Comparison of ENCODE assay signal across 8 cellular contexts in the genomic region with DNA sequence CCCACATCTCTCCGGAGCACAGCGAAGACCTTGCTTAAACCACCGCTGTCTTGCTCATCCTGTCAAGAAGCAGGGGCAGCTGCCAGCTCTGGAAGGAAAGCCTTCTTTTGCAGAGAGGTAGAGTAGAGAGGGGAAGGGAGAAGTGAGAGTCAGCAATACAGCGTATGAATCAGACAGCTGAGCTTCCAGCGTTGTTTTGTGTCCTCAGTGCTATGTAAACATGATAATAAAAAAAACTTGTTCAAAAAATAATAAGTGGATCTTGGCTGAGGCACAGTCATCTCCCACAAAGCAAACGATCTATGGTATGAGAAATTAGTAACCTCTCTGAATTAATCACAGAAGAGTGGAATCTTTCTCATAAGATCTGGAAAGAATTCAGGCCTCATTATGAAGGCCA. TPM values are rescaled to one million over a fixed set of nuclear protein-coding genes. Genes with fewer than 3 reads are reported as not detected.
A peak's percentile ranks its signal among the peaks of the same experiment; 100 is the strongest.
DNase-seq lines count a peak whose midpoint lies in the region; ATAC-seq and TF ChIP-seq lines count a peak whose summit lies in the region.

No MANE protein-coding gene starts in this region.

- H3K56ac ChIP-seq in H9 (ENCODE audit: insufficient read length, low read depth, low read length): no peak overlapping the region

- no peaks in the 10 kb centered on the region for H3K79me1 ChIP-seq in H9 (ENCODE audit: insufficient read depth, low read depth, low read length, poor library complexity, severe bottlenecking)

- H3K27me3 Mint-ChIP-seq in Calu3 (ENCODE audit: unreplicated experiment): no peaks in the 10 kb centered on the region
- peaks cover 1% of the 10 kb centered on the region; the same call in 1 of the 2 replicates for H3K27me3 Mint-ChIP-seq in H9 (ENCODE audit: low read depth)

- H3K9me3 Mint-ChIP-seq in Calu3 (ENCODE audit: low read depth, unreplicated experiment) (no peaks in the 10 kb centered on the region), H9 (no peaks in the 10 kb centered on the region)

- H3K4me1 Mint-ChIP-seq in Calu3 (ENCODE audit: low read depth, unreplicated experiment): no peaks in the 10 kb centered on the region
- H3K4me1 Mint-ChIP-seq in H9: peaks cover 30 to 41% of the 10 kb centered on the region in 2 experiments

- no peak overlapping the region for H2BK120ac ChIP-seq in H9 (ENCODE audit: low read depth, low read length, poor library complexity, severe bottlenecking)

- no peak overlapping the region for H2BK15ac ChIP-seq in H9 (ENCODE audit: low read depth, low read length)

- no peak overlapping the region for H3K27ac ChIP-seq in H9 (ENCODE audit: insufficient read length, low read depth, low read length)

- H3T11ph ChIP-seq in H9 (ENCODE audit: low read length): no peak overlapping the region

- no peak for ATAC-seq in GM21717 (IDR thresholded peaks at IDR 0.05; ENCODE audit: unreplicated experiment)

- H3K4ac ChIP-seq in H9 (ENCODE audit: low read depth, low read length): no peak overlapping the region

- H2AK5ac ChIP-seq in H9 (ENCODE audit: insufficient read length, low read length): no peak overlapping the region

- POLR2A ChIA-PET in GM10248 (lab: Yijun Ruan, JAX): no interaction called here

- no peaks in the 10 kb centered on the region for H3K27me3 ChIP-seq in H9 (ENCODE audit: insufficient read depth, low read length)

- no peaks in the 10 kb centered on the region for H3K23me2 ChIP-seq in H9 (ENCODE audit: insufficient read length, low read depth, low read length, poor library complexity, severe bottlenecking)

- no peak overlapping the region for H3K4me2 ChIP-seq in H9 (ENCODE audit: insufficient read depth, insufficient read length, low read length)

- WGBS in H9 (ENCODE audit: extremely low coverage, insufficient read length, low lambda C conversion rate): no CpG with 5 or more reads among the region's 6 CpGs

- no peak overlapping the region for H3K9ac ChIP-seq in H9 (ENCODE audit: extremely low read depth, insufficient read length, low read length)

- H3K18ac ChIP-seq in H9 (ENCODE audit: insufficient read length, low read depth, low read length): no peak overlapping the region

- H3K79me2 ChIP-seq in H9 (ENCODE audit: insufficient read depth, low read length): no peaks in the 10 kb centered on the region

- no TSS peak for BruUV-seq in Calu3 (replicated peaks; lab: Mats Ljungman, UMichigan)

- CTCF ChIA-PET in GM10248 (lab: Yijun Ruan, JAX) (interaction anchor here (1.0 kb wide), 1 partner anchor 9 kb away, joined by 5 read pairs; no protein-coding TSS in a partner anchor), Calu3 (lab: Charles Lee) (no interaction called here)

- no peak overlapping the region for H2BK20ac ChIP-seq in H9 (ENCODE audit: low read depth, low read length, poor library complexity, severe bottlenecking)

- no peak overlapping the region for H3K14ac ChIP-seq in H9 (ENCODE audit: insufficient read depth, low read length)

- H3K23ac ChIP-seq in H9 (ENCODE audit: insufficient read length, low read depth, low read length): no peak overlapping the region

- no peak overlapping the region for H4K91ac ChIP-seq in H9 (ENCODE audit: insufficient read length, low read depth, low read length)

- H4K5ac ChIP-seq in H9 (ENCODE audit: insufficient read length, low read depth, low read length): no peak overlapping the region

- H3K36me3 Mint-ChIP-seq in Calu3 (ENCODE audit: insufficient read depth, unreplicated experiment): no peaks in the 10 kb centered on the region
- no peaks in the 10 kb centered on the region for H3K36me3 Mint-ChIP-seq in H9 (ENCODE audit: insufficient read depth in 1 of 3, low read depth in 3 of 3)

- no peak overlapping the region for H4K8ac ChIP-seq in H9 (replicated peaks; ENCODE audit: insufficient read length, low read depth, low read length)

- H3K9me3 ChIP-seq in H9 (ENCODE audit: control insufficient read depth, low read depth, low read length): no peaks in the 10 kb centered on the region

- peak; percentile 38 for DNase-seq in GM10248 (ENCODE audit: extremely low spot score)
- DNase-seq in Kasumi-1 (lab: John Stamatoyannopoulos, UW): peak; percentile 34 to 43
- peak; percentile 62 for DNase-seq in dedifferentiated amniotic fluid mesenchymal stem cell (ENCODE audit: extremely low spot score)
- peak; percentile 54 for DNase-seq in posterior vena cava (ENCODE audit: low spot score)
- DNase-seq in OCI-M1 (lab: John Stamatoyannopoulos, UW): no peak
- no peak for DNase-seq in Calu3
- no peak for DNase-seq in H9

- no peak overlapping the region for H2BK12ac ChIP-seq in H9 (ENCODE audit: insufficient read length, low read depth, low read length)

- H4K20me1 ChIP-seq in H9 (ENCODE audit: control insufficient read depth, insufficient read depth, insufficient read length): no peaks in the 10 kb centered on the region

- no peak for TF ChIP-seq CTCF in GM10248 (IDR thresholded peaks at IDR 0.05; ENCODE audit: control extremely low read depth, extremely low read depth, low read depth, missing control alignments)
- no peak for TF ChIP-seq CTCF in Calu3 (IDR thresholded peaks at IDR 0.05; ENCODE audit: unreplicated experiment)
- no peak for TF ChIP-seq CTCF in H9 (conservative IDR thresholded peaks at IDR 0.05)

- H3K4me3 Mint-ChIP-seq in Calu3 (ENCODE audit: low read depth, unreplicated experiment) (no peak overlapping the region), H9 (no peak overlapping the region)

- H3K4me1 ChIP-seq in H9 (ENCODE audit: insufficient read depth, low read length): peaks cover 5% of the 10 kb centered on the region; the same call in 1 of the 2 replicates

- intact Hi-C loops in posterior vena cava (cut with DNase I): no loop called here
- intact Hi-C loops in Calu3 (cut with micrococcal nuclease; ENCODE audit: unreplicated experiment): no loop called here

- no peak overlapping the region for H2AFZ ChIP-seq in H9 (ENCODE audit: low read length)

- H2BK5ac ChIP-seq in H9 (ENCODE audit: insufficient read length, low read length): no peak overlapping the region

- H3K27ac Mint-ChIP-seq in Calu3 (ENCODE audit: unreplicated experiment) (no peak overlapping the region), H9 (peak overlapping the region in 1 of 3 experiments; percentile 81; a peak in 1 of 7 replicates)

RNA-seq across cellular contexts. Expression of a gene that starts 29.7 kb away (rescaled TPM):
- total RNA-seq in posterior vena cava (10 to 100 TPM; 25.8 to 30.1 TPM), Calu3 (2022) (18.3 and 19.3 TPM in 2 replicates), H9 (2021) (6.8 and 8.7 TPM in 2 replicates)

Comparison
In these comparisons a context has a peak if more than half of its experiments do, and no peak if none do; other contexts are left out.
1. DNase-seq: peak in GM10248 (single experiment), Kasumi-1 (2 of 2), dedifferentiated amniotic fluid mesenchymal stem cell (single experiment) and posterior vena cava (single experiment); none in OCI-M1 (single experiment), Calu3 (single experiment) and H9 (single experiment).